Comparison of ENCODE assay signal across 8 cellular contexts in the genomic region with DNA sequence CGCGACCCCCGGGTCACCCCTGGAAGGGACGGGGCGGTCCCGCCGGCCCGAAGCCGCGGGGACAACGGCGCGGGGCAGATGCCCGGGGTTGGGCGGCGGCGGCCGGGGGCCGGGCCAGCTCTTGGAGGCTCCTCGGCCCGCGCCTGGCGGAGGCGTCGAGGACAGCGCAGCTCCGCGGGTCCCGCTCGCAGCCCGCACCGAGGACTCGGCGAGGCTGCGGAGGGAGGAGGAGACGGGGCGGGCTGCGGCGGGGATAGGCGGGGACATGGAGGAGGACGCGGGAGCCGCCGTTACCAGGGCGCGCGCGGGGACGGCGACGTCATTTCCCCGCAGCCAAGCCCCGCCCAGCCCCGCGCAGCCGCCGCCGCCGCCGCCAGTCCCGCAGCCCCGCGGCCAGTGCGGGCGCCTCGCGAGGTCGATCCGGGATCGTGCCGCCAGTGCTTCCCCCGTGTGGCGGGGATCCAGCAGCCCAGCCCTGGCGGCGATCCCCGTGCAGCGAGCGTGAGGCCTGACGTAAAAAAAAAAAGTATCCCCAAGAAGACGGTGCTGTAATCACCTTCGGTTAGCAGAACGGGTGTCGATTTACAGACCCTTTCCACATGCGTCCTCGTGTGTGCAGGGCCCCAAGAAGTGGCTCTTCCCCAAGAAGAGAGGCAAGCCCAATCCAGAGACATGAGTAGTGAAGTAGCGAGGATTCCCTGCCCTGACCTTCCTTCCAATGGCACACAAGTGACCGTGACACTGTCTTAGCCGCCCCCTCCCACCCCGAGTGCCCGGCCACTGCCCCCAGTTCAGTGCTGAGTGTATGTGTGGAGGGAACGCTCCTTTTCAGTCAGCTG. TPM values are rescaled to one million over a fixed set of nuclear protein-coding genes. Genes with fewer than 3 reads are reported as not detected.
DNase-seq lines count a peak whose midpoint lies in the region; ATAC-seq and TF ChIP-seq lines count a peak whose summit lies in the region.

A gene with protein sequence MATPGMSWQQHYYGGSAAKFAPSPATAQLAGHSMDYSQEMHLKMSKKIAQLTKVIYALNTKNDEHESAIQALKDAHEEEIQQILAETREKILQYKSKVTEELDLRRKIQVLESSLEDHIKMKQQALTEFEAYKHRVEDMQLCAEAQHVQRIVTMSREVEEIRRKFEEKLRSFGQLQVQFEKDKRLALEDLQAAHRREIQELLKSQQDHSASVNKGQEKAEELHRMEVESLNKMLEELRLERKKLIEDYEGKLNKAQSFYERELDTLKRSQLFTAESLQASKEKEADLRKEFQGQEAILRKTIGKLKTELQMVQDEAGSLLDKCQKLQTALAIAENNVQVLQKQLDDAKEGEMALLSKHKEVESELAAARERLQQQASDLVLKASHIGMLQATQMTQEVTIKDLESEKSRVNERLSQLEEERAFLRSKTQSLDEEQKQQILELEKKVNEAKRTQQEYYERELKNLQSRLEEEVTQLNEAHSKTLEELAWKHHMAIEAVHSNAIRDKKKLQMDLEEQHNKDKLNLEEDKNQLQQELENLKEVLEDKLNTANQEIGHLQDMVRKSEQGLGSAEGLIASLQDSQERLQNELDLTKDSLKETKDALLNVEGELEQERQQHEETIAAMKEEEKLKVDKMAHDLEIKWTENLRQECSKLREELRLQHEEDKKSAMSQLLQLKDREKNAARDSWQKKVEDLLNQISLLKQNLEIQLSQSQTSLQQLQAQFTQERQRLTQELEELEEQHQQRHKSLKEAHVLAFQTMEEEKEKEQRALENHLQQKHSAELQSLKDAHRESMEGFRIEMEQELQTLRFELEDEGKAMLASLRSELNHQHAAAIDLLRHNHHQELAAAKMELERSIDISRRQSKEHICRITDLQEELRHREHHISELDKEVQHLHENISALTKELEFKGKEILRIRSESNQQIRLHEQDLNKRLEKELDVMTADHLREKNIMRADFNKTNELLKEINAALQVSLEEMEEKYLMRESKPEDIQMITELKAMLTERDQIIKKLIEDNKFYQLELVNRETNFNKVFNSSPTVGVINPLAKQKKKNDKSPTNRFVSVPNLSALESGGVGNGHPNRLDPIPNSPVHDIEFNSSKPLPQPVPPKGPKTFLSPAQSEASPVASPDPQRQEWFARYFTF (minus strand): TSS at position 216 of the 839 bp plus-strand sequence. CDS start 365 bp downstream, outside the sequence.

- in situ Hi-C loops in astrocyte of the spinal cord (cut with HindIII; ENCODE audit: low sequenced_read_pairs): no loop called here

- H3K36me3 ChIP-seq in iPS DF 6.9 (ENCODE audit: control insufficient read depth, insufficient read depth, low read length) (no peaks in the 10 kb centered on the region), sigmoid colon (no peaks in the 10 kb centered on the region)

- H3K9me3 ChIP-seq in iPS DF 6.9 (ENCODE audit: control insufficient read depth, insufficient read depth, low read length) (peaks cover 2% of the 10 kb centered on the region), sigmoid colon (no peaks in the 10 kb centered on the region)

- no peak for TF ChIP-seq EP300 in sigmoid colon (IDR thresholded peaks at IDR 0.05)

- TF ChIP-seq POLR2A in sigmoid colon (IDR thresholded peaks at IDR 0.05): no peak

- DNase-seq in NCI-H1105 treated with DMSO at 0.1 percent for 48 hours (lab: John Stamatoyannopoulos, UW) (peak; percentile 66), T1000 (lab: John Stamatoyannopoulos, UW) (peak; percentile 54), astrocyte of the spinal cord (ENCODE audit: low read depth, low spot score) (peak; percentile 54), iPS DF 6.9 (ENCODE audit: low read depth, low spot score) (no peak), sigmoid colon (peak; percentile 82), cortex of kidney (lab: John Stamatoyannopoulos, UW) (no peak)

- intact Hi-C loops in sigmoid colon (cut with DNase I): loop anchor here (2.0 to 10.0 kb wide), 4 partner anchors 32 to 266 kb away; a partner anchor contains a TSS

- TF ChIP-seq CTCF in GM12875 (IDR thresholded peaks at IDR 0.05; ENCODE audit: borderline replicate concordance, insufficient read depth, low read depth, low read length): peak; percentile 40
- TF ChIP-seq CTCF in astrocyte of the spinal cord (IDR thresholded peaks at IDR 0.05; ENCODE audit: low read depth, low read length): peak; percentile 32
- TF ChIP-seq CTCF in sigmoid colon (IDR thresholded peaks at IDR 0.05): peak in 1 of 4 experiments; percentile 28

- no peaks in the 10 kb centered on the region for H3K4me1 ChIP-seq in iPS DF 6.9 (ENCODE audit: control insufficient read depth, insufficient read depth, low read length)
- peaks cover 0 to 22% (median 11%) of the 10 kb centered on the region in 4 donors for H3K4me1 ChIP-seq in sigmoid colon

- H3K4me3 ChIP-seq in GM12875 (ENCODE audit: low read depth, low read length) (peak within 1 kb of the TSS; percentile 35), astrocyte of the spinal cord (ENCODE audit: low read depth, low read length) (peak within 1 kb of the TSS; percentile 50), iPS DF 6.9 (ENCODE audit: low read length) (peak within 1 kb of the TSS; percentile 46; the same call in 1 of the 2 replicates), sigmoid colon (peak within 1 kb of the TSS; percentile 62 to 91 (median 74))

- H3K27ac ChIP-seq in iPS DF 6.9 (ENCODE audit: low read length) (no peak within 1 kb of the TSS), sigmoid colon (peak within 1 kb of the TSS; percentile 77 to 91 (median 84))

- ATAC-seq in HG02623 (IDR thresholded peaks at IDR 0.05; ENCODE audit: unreplicated experiment): peak; percentile 62

- H3K27me3 ChIP-seq in iPS DF 6.9 (ENCODE audit: control insufficient read depth, insufficient read depth, low read length): peaks cover 7% of the 10 kb centered on the region; the same call in 1 of the 2 replicates
- H3K27me3 ChIP-seq in sigmoid colon: no peaks in the 10 kb centered on the region

- no CpG with 5 or more reads among the region's 91 CpGs for WGBS in iPS DF 6.9 (ENCODE audit: insufficient coverage, insufficient read length)
- WGBS in sigmoid colon, 2 donors: 1% methylated on average over 91 of the region's 91 CpGs

RNA-seq across cellular contexts. Expression of the gene that starts here (rescaled TPM):
- total RNA-seq in sigmoid colon: 1 to 10 TPM; 3.9 to 8.7 (median 5.3) TPM
- polyA plus RNA-seq in sigmoid colon: 1 to 10 TPM in 1 of 3 donors, under 1 TPM in 2; 0.60 to 1.5 (median 0.92) TPM

Comparison
In these comparisons a context has a peak if more than half of its experiments do, and no peak if none do; other contexts are left out.
1. DNase-seq: peak in NCI-H1105 treated with DMSO at 0.1 percent for 48 hours (single experiment), T1000 (single experiment), astrocyte of the spinal cord (single experiment) and sigmoid colon (single experiment); none in iPS DF 6.9 (single experiment) and cortex of kidney (single experiment).
2. Peak in every context shown above with its lines, with median percentiles within 50 percentile points of each other: H3K4me3 ChIP-seq.